In the genomic region with DNA sequence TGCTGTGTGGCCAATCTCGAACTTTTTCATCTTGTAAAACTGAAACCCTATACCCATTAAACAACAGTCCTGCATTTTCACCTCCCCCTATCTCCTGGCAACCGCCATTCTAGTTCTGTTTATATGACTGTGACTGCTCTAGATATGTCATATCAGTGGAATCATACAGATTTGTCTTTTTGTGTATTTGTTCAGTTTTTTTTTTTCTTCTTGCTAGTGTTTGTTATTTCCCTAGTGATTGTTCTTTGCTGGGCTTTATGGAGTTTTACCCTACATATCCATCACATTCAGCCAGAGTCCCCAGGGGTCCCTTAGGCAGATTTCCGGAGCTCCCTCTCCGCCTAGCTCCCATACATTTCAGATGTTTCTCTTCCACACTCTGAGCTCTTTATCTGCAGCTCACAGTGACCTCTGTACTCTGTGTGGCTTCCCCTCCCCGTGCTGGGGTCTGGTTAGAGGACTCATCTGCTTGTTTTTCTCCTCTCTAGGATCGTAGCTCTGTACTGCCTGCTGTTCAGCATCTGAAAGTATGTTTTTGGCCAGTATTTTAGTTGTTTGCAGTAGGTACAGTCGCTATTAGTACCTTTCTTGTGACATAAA, we compare ENCODE assay signal across 14 cellular contexts. TPM values are rescaled to one million over a fixed set of nuclear protein-coding genes. Genes with fewer than 3 reads are reported as not detected.
A peak's percentile ranks its signal among the peaks of the same experiment; 100 is the strongest.
DNase-seq lines count a peak whose midpoint lies in the region; ATAC-seq and TF ChIP-seq lines count a peak whose summit lies in the region.
"Had no signal": no experiment of that assay in that cellular context is flagged by ENCODE, and none has a peak within 500 bp of the region (broad histone marks: within the 10 kb centered on the region; RNA-seq: fewer than 3 reads in every experiment).

No MANE protein-coding gene starts in this region.

- peak overlapping the region; percentile 2 for H3K4me3 ChIP-seq in iPS-18a (ENCODE audit: low read length)
- H3K4me3 ChIP-seq: thyroid gland had no signal

- H3K9me3 ChIP-seq in iPS-18a (ENCODE audit: control insufficient read depth, low read depth, low read length) = no peaks in the 10 kb centered on the region
- H3K9me3 ChIP-seq: thyroid gland had no signal

- ATAC-seq in SK-N-SH treated with all-trans-retinoic acid at 6 μM for 48 hours = peak; percentile 36; the same call in 1 of the 3 replicates
- ATAC-seq in left cardiac atrium = no peak
- ATAC-seq: PC-3 had no signal

- H3K27me3 ChIP-seq in iPS-18a (ENCODE audit: control insufficient read depth, insufficient read depth, low read length) = no peaks in the 10 kb centered on the region
- H3K27me3 ChIP-seq: thyroid gland had no signal

- no peak overlapping the region for H3K27ac ChIP-seq in iPS-18a (ENCODE audit: low read length)
- H3K27ac ChIP-seq: thyroid gland had no signal

- DNase-seq in NCI-H1092 treated with DMSO at 0.1 percent for 48 hours (lab: John Stamatoyannopoulos, UW) (peak; percentile 4), NCI-H1092 (lab: John Stamatoyannopoulos, UW) (no peak), smooth muscle cell of the brain vasculature (ENCODE audit: low read depth, low spot score) (peak; percentile 9), hippocampal formation (lab: John Stamatoyannopoulos, UW) (no peak), NCI-H2029 (lab: John Stamatoyannopoulos, UW) (no peak), left cardiac atrium (no peak)
- DNase-seq: activated CD8-positive, alpha-beta memory T cell treated with anti-CD3 and anti-CD28 coated beads for 24 hours; caudate nucleus; NCI-H2029 treated with DMSO at 0.1 percent for 48 hours; PC-3; thyroid gland had no signal

- no peak overlapping the region for H3K9ac ChIP-seq in iPS-18a (ENCODE audit: low read length)

- peaks cover 13% of the 10 kb centered on the region for H3K4me1 ChIP-seq in iPS-18a (ENCODE audit: control insufficient read depth, low read depth, low read length)

- no peaks in the 10 kb centered on the region for H3K36me3 ChIP-seq in iPS-18a (ENCODE audit: control insufficient read depth, low read depth, low read length)
- H3K36me3 ChIP-seq: thyroid gland had no signal

- intact Hi-C loops in left cardiac atrium (cut with DNase I) = no loop called here

TF ChIP-seq in SK-N-SH treated with all-trans-retinoic acid at 6 μM for 48 hours, 23 proteins besides CTCF, POLR2A, EP300 and RAD21:
- no peak for TF ChIP-seq OSR1 (CRISPR knock-in tag; IDR thresholded peaks at IDR 0.05)
- TF ChIP-seq CREB5 (CRISPR knock-in tag; IDR thresholded peaks at IDR 0.05; ENCODE audit: low read depth) = no peak
- no peak for TF ChIP-seq ZFP3 (CRISPR knock-in tag; IDR thresholded peaks at IDR 0.05)
- no peak for TF ChIP-seq TOX (CRISPR knock-in tag; IDR thresholded peaks at IDR 0.05; ENCODE audit: borderline replicate concordance)
- no peak for TF ChIP-seq ZFP30 (CRISPR knock-in tag; IDR thresholded peaks at IDR 0.05)
- TF ChIP-seq TSHZ2 (CRISPR knock-in tag; IDR thresholded peaks at IDR 0.05) = no peak
- no peak for TF ChIP-seq SNAI2 (CRISPR knock-in tag; IDR thresholded peaks at IDR 0.05)
- no peak for TF ChIP-seq GLIS3 (CRISPR knock-in tag; IDR thresholded peaks at IDR 0.05)
- no peak for TF ChIP-seq BACH2 (CRISPR knock-in tag; IDR thresholded peaks at IDR 0.05; ENCODE audit: borderline replicate concordance)
- TF ChIP-seq CSDC2 (CRISPR knock-in tag; IDR thresholded peaks at IDR 0.05) = no peak
- TF ChIP-seq ZNF8 (CRISPR knock-in tag; IDR thresholded peaks at IDR 0.05) = no peak
- TF ChIP-seq TCF4 (CRISPR knock-in tag; IDR thresholded peaks at IDR 0.05; ENCODE audit: borderline replicate concordance) = no peak
- no peak for TF ChIP-seq ARNTL (CRISPR knock-in tag; IDR thresholded peaks at IDR 0.05; ENCODE audit: borderline replicate concordance, low read depth)
- no peak for TF ChIP-seq ZC3H10 (CRISPR knock-in tag; IDR thresholded peaks at IDR 0.05)
- TF ChIP-seq POU6F1 (CRISPR knock-in tag; IDR thresholded peaks at IDR 0.05; ENCODE audit: borderline replicate concordance, low read depth) = no peak

RNA-seq across cellular contexts. Expression of gene CARTPT, which starts 25.1 kb away (rescaled TPM):
- not detected for total RNA-seq in left cardiac atrium
- total RNA-seq: A172, PC-3 had no signal

Comparison
In these comparisons a context has a peak if more than half of its experiments do, and no peak if none do; other contexts are left out.
1. DNase-seq: peak in NCI-H1092 treated with DMSO at 0.1 percent for 48 hours (single experiment) and smooth muscle cell of the brain vasculature (single experiment); none in NCI-H1092 (single experiment), hippocampal formation (0 of 2), NCI-H2029 (single experiment) and left cardiac atrium (single experiment).